In genomic region chr16:88356727-88357199, GRCh38 we compare ENCODE assay signal across 18 cellular contexts.
"Had no signal": no experiment of that assay in that cellular context is flagged by ENCODE, and none has a peak within 500 bp of the region (broad histone marks: within the 10 kb centered on the region; RNA-seq: fewer than 3 reads in every experiment).

No MANE protein-coding gene starts in this region.

- H3K27me3 ChIP-seq: colonic mucosa had no signal

- H3K9ac ChIP-seq: parathyroid adenoma had no signal

- DNase-seq: activated B cell treated with CpG ODN at 0.5 μM for 24 hours; activated CD4-positive, alpha-beta memory T cell treated with anti-CD3 and anti-CD28 coated beads, Interleukin-2, amount 10 ng/mL, durations not matched to agents 7 days and 5 days; activated CD4-positive, alpha-beta T cell treated with anti-CD3 and anti-CD28 coated beads for 4 hours; activated naive CD4-positive, alpha-beta T cell treated with anti-CD3 and anti-CD28 coated beads for 36 hours; activated T-cell treated with anti-CD3 and anti-CD28 coated beads, Interleukin-2, amount 50 U/mL, for 24 hours; central memory CD4-positive, alpha-beta T cell; colonic mucosa; foreskin melanocyte; mesendoderm; stimulated activated CD4-positive, alpha-beta T cell treated with anti-CD3 and anti-CD28 coated beads, Interleukin-4, amount 100 ng/mL, for 24 hours; stomach; T-cell; trophoblast cell had no signal

- H2AFZ ChIP-seq: parathyroid adenoma had no signal

- H3K36me3 ChIP-seq: colonic mucosa, stomach had no signal

- H3K4me3 ChIP-seq: colonic mucosa, SK-N-MC, stomach had no signal

- H3K27ac ChIP-seq: colonic mucosa, parathyroid adenoma, SK-N-MC, stomach had no signal

- H3K9me3 ChIP-seq: colonic mucosa, stomach had no signal

- ATAC-seq: naive thymus-derived CD8-positive, alpha-beta T cell; stimulated activated effector memory CD8-positive, alpha-beta T cell treated with anti-CD3 and anti-CD28 coated beads, Interleukin-12 subunit alpha, Interleukin-12 subunit beta, amount 100 ng/mL, for 72 hours; T-cell had no signal

- FAIRE-seq: small intestine had no signal

- H3K4me1 ChIP-seq: colonic mucosa, parathyroid adenoma, stomach had no signal
